Comparison of ENCODE assay signal across 22 cellular contexts in the genomic region with DNA sequence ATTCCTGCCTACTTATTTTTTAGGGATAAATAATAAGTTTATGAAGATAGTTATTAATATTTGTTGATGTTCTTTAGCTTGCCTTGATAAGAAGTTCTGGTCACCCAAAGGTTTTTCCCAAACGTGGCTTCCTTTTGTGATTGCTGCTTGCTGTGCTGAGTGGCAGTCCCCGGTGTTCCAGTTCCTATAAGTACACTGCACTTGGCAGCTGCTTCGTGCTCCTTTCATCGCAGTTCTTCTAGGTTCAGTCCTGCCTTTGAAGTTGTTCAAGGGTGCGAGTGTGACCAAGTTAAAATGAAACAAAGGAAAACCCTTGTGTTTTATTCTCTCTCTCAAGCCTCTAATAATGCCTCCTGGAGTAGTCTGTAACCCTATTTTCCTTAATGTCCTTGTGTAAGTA.
A peak's percentile ranks its signal among the peaks of the same experiment; 100 is the strongest.
DNase-seq lines count a peak whose midpoint lies in the region; ATAC-seq and TF ChIP-seq lines count a peak whose summit lies in the region.
"Had no signal": no experiment of that assay in that cellular context is flagged by ENCODE, and none has a peak within 500 bp of the region (broad histone marks: within the 10 kb centered on the region; RNA-seq: fewer than 3 reads in every experiment).

No MANE protein-coding gene starts in this region.

- H3K36me3 Mint-ChIP-seq in Caco-2 (ENCODE audit: insufficient read depth, unreplicated experiment) (peaks cover 25% of the 10 kb centered on the region), naive B cell (peaks cover 6 to 9% of the 10 kb centered on the region in 2 donors)

- H3K9me3 ChIP-seq in Caco-2 (no peaks in the 10 kb centered on the region), colonic mucosa (no peaks in the 10 kb centered on the region)
- H3K9me3 ChIP-seq: upper lobe of left lung had no signal

- peak overlapping the region; percentile 20 for H3K4me3 Mint-ChIP-seq in Caco-2 (ENCODE audit: unreplicated experiment)
- H3K4me3 Mint-ChIP-seq in naive B cell = no peak overlapping the region
- H3K4me3 Mint-ChIP-seq: CD8-positive, alpha-beta memory T cell; endodermal cell; WTC11 had no signal

- POLR2A ChIA-PET in Caco-2 (lab: Charles Lee) = no interaction called here

- H3K9me3 Mint-ChIP-seq in Caco-2 (ENCODE audit: unreplicated experiment) (peaks cover 3% of the 10 kb centered on the region), naive B cell (peaks cover 0 to under 1% (median 0%) of the 10 kb centered on the region in 7 donors)
- H3K9me3 Mint-ChIP-seq: activated naive CD4-positive, alpha-beta T cell treated with anti-CD3 and anti-CD28 coated beads, Interleukin-2, amount 50 U/mL, for 72 hours; CD8-positive, alpha-beta memory T cell; endodermal cell; WTC11 had no signal

- BruUV-seq in Caco-2 (replicated peaks; lab: Mats Ljungman, UMichigan) = no TSS peak

- H3K27ac Mint-ChIP-seq in Caco-2 (ENCODE audit: unreplicated experiment) = peak overlapping the region; percentile 74
- H3K27ac Mint-ChIP-seq in naive B cell = peak overlapping the region in 5 of 6 donors; percentile 16 to 81 (median 28)
- H3K27ac Mint-ChIP-seq: endodermal cell, WTC11 had no signal

- no peak overlapping the region for H3K9ac ChIP-seq in colonic mucosa (ENCODE audit: low read depth in 2 of 2, low read length in 2 of 2)
- H3K9ac ChIP-seq: parathyroid adenoma had no signal

- TF ChIP-seq CTCF in Caco-2 (IDR thresholded peaks at IDR 0.05; ENCODE audit: insufficient read depth in 1 of 2, low read depth in 1 of 2, low read length in 1 of 2, severe bottlenecking in 1 of 2, unreplicated experiment in 1 of 2) (no peak), colonic mucosa (IDR thresholded peaks at IDR 0.05) (no peak)

- H3K27me3 ChIP-seq in Caco-2 (replicated peaks; ENCODE audit: control insufficient read depth, insufficient read depth, low read length) (no peaks in the 10 kb centered on the region), colonic mucosa (no peaks in the 10 kb centered on the region)
- H3K27me3 ChIP-seq: upper lobe of left lung had no signal

- H3K4me3 ChIP-seq in Caco-2 (ENCODE audit: low read depth, low read length) (no peak overlapping the region), colonic mucosa (no peak overlapping the region)
- H3K4me3 ChIP-seq: smooth muscle cell, upper lobe of left lung had no signal

- CTCF ChIA-PET in Caco-2 (lab: Charles Lee) = interaction anchor here (0.6 to 1.6 kb wide), 3 partner anchors 24 to 130 kb away, joined by 3 to 7 read pairs (median 3); a partner anchor contains a TSS

- peaks cover 3% of the 10 kb centered on the region; the same call in 1 of the 2 replicates for H3K36me3 ChIP-seq in Caco-2 (ENCODE audit: control insufficient read depth, insufficient read depth, low read length)
- no peaks in the 10 kb centered on the region for H3K36me3 ChIP-seq in colonic mucosa

- H3K4me1 Mint-ChIP-seq in Caco-2 (ENCODE audit: low read depth, unreplicated experiment) (peaks cover 41% of the 10 kb centered on the region), naive B cell (peaks cover 34 to 45% (median 38%) of the 10 kb centered on the region in 3 donors)

- no peak for ATAC-seq in naive B cell (ENCODE audit: low read depth in 2 of 2)
- ATAC-seq: WTC11 had no signal

- intact Hi-C loops in Caco-2 (cut with micrococcal nuclease; ENCODE audit: unreplicated experiment) = loop anchor here (2.0 kb wide), 1 partner anchor 87 kb away; no protein-coding TSS in a partner anchor
- intact Hi-C loops in colonic mucosa (cut with DNase I) = no loop called here

- H3K4me1 ChIP-seq in Caco-2 (peaks cover 49% of the 10 kb centered on the region), colonic mucosa (peaks cover 9% of the 10 kb centered on the region)
- H3K4me1 ChIP-seq: parathyroid adenoma had no signal

- H3K27ac ChIP-seq in colonic mucosa = no peak overlapping the region
- H3K27ac ChIP-seq: 22Rv1, parathyroid adenoma, RWPE1, upper lobe of left lung had no signal

- DNase-seq in NCI-H510A treated with DMSO at 0.1 percent for 48 hours (lab: John Stamatoyannopoulos, UW) (peak; percentile 54), NCI-H510A (lab: John Stamatoyannopoulos, UW) (no peak), Caco-2 (no peak), astrocyte of the hippocampus (ENCODE audit: low read depth, low spot score) (peak; percentile 34), naive B cell (no peak), ecto neural progenitor cell (ENCODE audit: low spot score) (no peak), colonic mucosa (no peak), AG20443 (ENCODE audit: low spot score) (no peak)
- DNase-seq: CD8-positive, alpha-beta memory T cell; endodermal cell; KG1; NCI-H1092; NCI-H2171; NK-92 treated with Interleukin-12 subunit alpha and Interleukin-12 subunit beta, amount 100 ng/mL, for 24 hours; T-helper 1 cell had no signal

- H3K27me3 Mint-ChIP-seq in Caco-2 (ENCODE audit: insufficient read depth, unreplicated experiment) (no peaks in the 10 kb centered on the region), naive B cell (no peaks in the 10 kb centered on the region)
- H3K27me3 Mint-ChIP-seq: CD8-positive, alpha-beta memory T cell had no signal

Comparison
In these comparisons a context has a peak if more than half of its experiments do, and no peak if none do; other contexts are left out.
1. DNase-seq: peak in NCI-H510A treated with DMSO at 0.1 percent for 48 hours (single experiment) and astrocyte of the hippocampus (single experiment); none in NCI-H510A (single experiment), Caco-2 (0 of 2), naive B cell (single experiment), ecto neural progenitor cell (single experiment), colonic mucosa (single experiment) and AG20443 (single experiment).